11 cellular contexts compared by ENCODE assay signal in genomic region chr6:41503435-41503768, GRCh38. TPM values are rescaled to one million over a fixed set of nuclear protein-coding genes. Genes with fewer than 3 reads are reported as not detected.
DNase-seq lines count a peak whose midpoint lies in the region; ATAC-seq, FAIRE-seq and TF ChIP-seq lines count a peak whose summit lies in the region.
"Had no signal": no experiment of that assay in that cellular context is flagged by ENCODE, and none has a peak within 500 bp of the region (broad histone marks: within the 10 kb centered on the region; RNA-seq: fewer than 3 reads in every experiment).

No MANE protein-coding gene starts in this region.

- WGBS in SK-N-SH (ENCODE audit: low lambda C conversion rate) = 96% methylated on average over 2 of the region's 2 CpGs
- WGBS in mesodermal cell (ENCODE audit: insufficient coverage in 2 of 2), 2 experiments = 0% methylated on average over 1 of the region's 2 CpGs
- WGBS in thymus = 36% methylated on average over 2 of the region's 2 CpGs

- H3K9me3 ChIP-seq in SK-N-SH (no peaks in the 10 kb centered on the region), mesodermal cell (ENCODE audit: control insufficient read depth, low read length) (no peaks in the 10 kb centered on the region), thymus (ENCODE audit: control insufficient read depth) (no peaks in the 10 kb centered on the region), BE2C (no peaks in the 10 kb centered on the region)

- H3K4me3 ChIP-seq in SK-N-SH (ENCODE audit: low read depth in 2 of 2, low read length in 1 of 2) (peak overlapping the region in 1 of 2 experiments; percentile 31; a peak in 1 of 4 replicates), astrocyte of the spinal cord (ENCODE audit: low read depth, low read length) (no peak overlapping the region), mesodermal cell (ENCODE audit: extremely low read depth, insufficient read depth, low read length, poor library complexity, severe bottlenecking) (peak overlapping the region; percentile 16), thymus (ENCODE audit: low read length) (no peak overlapping the region), BE2C (ENCODE audit: low read depth, low read length) (no peak overlapping the region)

- no peaks in the 10 kb centered on the region for H4K20me1 ChIP-seq in SK-N-SH (ENCODE audit: insufficient read depth)

- 0 out of 2 replicates have a peak overlapping the region, but pooled peaks have one; percentile 19 for H3K4me2 ChIP-seq in SK-N-SH

- H2AFZ ChIP-seq in SK-N-SH (ENCODE audit: low read depth) = no peak overlapping the region

- POLR2A ChIA-PET in SK-N-SH (lab: Yijun Ruan, JAX) = no interaction called here

- TF ChIP-seq EP300 in SK-N-SH (IDR thresholded peaks at IDR 0.05; ENCODE audit: borderline replicate concordance in 1 of 2, low read depth in 1 of 2, low read length in 1 of 2) = no peak

- no peaks in the 10 kb centered on the region for H3K9me2 ChIP-seq in SK-N-SH

- no peak overlapping the region for H3K9ac ChIP-seq in SK-N-SH

- TF ChIP-seq RAD21 in SK-N-SH (IDR thresholded peaks at IDR 0.05; ENCODE audit: low read length) = no peak

- no peak for ATAC-seq in SK-N-SH treated with all-trans-retinoic acid at 6 μM for 48 hours

- H3K27ac ChIP-seq in SK-N-SH (ENCODE audit: low read depth in 2 of 2, low read length in 1 of 2) (no peak overlapping the region), mesodermal cell (ENCODE audit: low read depth, low read length, severe bottlenecking) (no peak overlapping the region), thymus (ENCODE audit: low read depth) (peak overlapping the region; percentile 31)

- no peaks in the 10 kb centered on the region for H3F3A ChIP-seq in SK-N-SH (replicated peaks; ENCODE audit: insufficient read depth)

- H3K36me3 ChIP-seq in SK-N-SH (replicated peaks in 1 of 2; ENCODE audit: control insufficient read depth in 1 of 2, insufficient read depth in 2 of 2, low read length in 1 of 2) (no peaks in the 10 kb centered on the region), mesodermal cell (ENCODE audit: control insufficient read depth, insufficient read depth, low read length) (no peaks in the 10 kb centered on the region), thymus (ENCODE audit: control insufficient read depth, insufficient read depth) (no peaks in the 10 kb centered on the region), BE2C (no peaks in the 10 kb centered on the region)

- CTCF ChIA-PET in SK-N-SH (lab: Yijun Ruan, JAX) = interaction anchor here (0.7 to 1.5 kb wide), 2 partner anchors 9 to 96 kb away, joined by 3 read pairs; no protein-coding TSS in a partner anchor

- in situ Hi-C loops in astrocyte of the spinal cord (cut with HindIII; ENCODE audit: low sequenced_read_pairs) = no loop called here

- DNase-seq in SK-N-SH (no peak), astrocyte of the spinal cord (ENCODE audit: low read depth, low spot score) (peak; percentile 44), GM19239 (ENCODE audit: insufficient read length, low spot score) (no peak), BE2C (no peak), KG1 (lab: John Stamatoyannopoulos, UW) (no peak)
- DNase-seq: DMS79, left colon, T-helper 2 cell had no signal

- H3K27me3 ChIP-seq in SK-N-SH (ENCODE audit: insufficient read depth) = peaks cover 8% of the 10 kb centered on the region; the same call in 1 of the 2 replicates
- peaks cover 59% of the 10 kb centered on the region for H3K27me3 ChIP-seq in thymus (ENCODE audit: control insufficient read depth, insufficient read depth)
- peaks cover 33% of the 10 kb centered on the region for H3K27me3 ChIP-seq in BE2C

- no peak for TF ChIP-seq CTCF in SK-N-SH (IDR thresholded peaks at IDR 0.05)
- TF ChIP-seq CTCF in astrocyte of the spinal cord (IDR thresholded peaks at IDR 0.05; ENCODE audit: low read depth, low read length) = no peak
- no peak for TF ChIP-seq CTCF in BE2C (IDR thresholded peaks at IDR 0.05; ENCODE audit: low read depth, low read length)

- H3K79me2 ChIP-seq in SK-N-SH (ENCODE audit: insufficient read depth) = no peaks in the 10 kb centered on the region

- H3K4me1 ChIP-seq in SK-N-SH (ENCODE audit: control insufficient read depth in 1 of 2, insufficient read depth in 2 of 2, low read depth in 1 of 2, low read length in 1 of 2) (peaks cover 0 to 15% of the 10 kb centered on the region in 2 experiments; a peak in 2 of 4 replicates), mesodermal cell (ENCODE audit: control insufficient read depth, insufficient read depth, low read length, poor library complexity, severe bottlenecking) (peaks cover 18% of the 10 kb centered on the region), thymus (ENCODE audit: control insufficient read depth, insufficient read depth, low read length) (no peaks in the 10 kb centered on the region), BE2C (no peaks in the 10 kb centered on the region; the same call in 1 of the 2 replicates)

- no peak for FAIRE-seq in GM19239 (lab: Jason Lieb, UNC)

TF ChIP-seq in SK-N-SH, 30 proteins besides CTCF, POLR2A, EP300 and RAD21 (continues in another document):
- TF ChIP-seq NFIC (IDR thresholded peaks at IDR 0.05; ENCODE audit: borderline replicate concordance) = no peak
- no peak for TF ChIP-seq USF2 (IDR thresholded peaks at IDR 0.05; ENCODE audit: borderline replicate concordance, low read depth, low read length)
- TF ChIP-seq USF1 (IDR thresholded peaks at IDR 0.05; ENCODE audit: borderline replicate concordance, low read depth) = no peak
- TF ChIP-seq EZH2phosphoT487 (IDR thresholded peaks at IDR 0.05; ENCODE audit: borderline replicate concordance, low read depth) = no peak
- TF ChIP-seq MEF2A (IDR thresholded peaks at IDR 0.05; ENCODE audit: borderline replicate concordance, low read depth) = no peak
- no peak for TF ChIP-seq SMC3 (IDR thresholded peaks at IDR 0.05; ENCODE audit: low read depth, low read length)
- no peak for TF ChIP-seq RCOR1 (IDR thresholded peaks at IDR 0.05; ENCODE audit: low read length)
- TF ChIP-seq TCF12 (IDR thresholded peaks at IDR 0.05) = no peak
- TF ChIP-seq ELF1 (IDR thresholded peaks at IDR 0.05) = no peak
- no peak for TF ChIP-seq MAX (IDR thresholded peaks at IDR 0.05; ENCODE audit: low read depth)

TF ChIP-seq in SK-N-SH treated with all-trans-retinoic acid at 6 μM for 48 hours, 23 proteins besides CTCF, POLR2A, EP300 and RAD21:
- TF ChIP-seq GLIS3 (CRISPR knock-in tag; IDR thresholded peaks at IDR 0.05) (no peak), ZC3H10 (CRISPR knock-in tag; IDR thresholded peaks at IDR 0.05) (no peak), ZFP3 (CRISPR knock-in tag; IDR thresholded peaks at IDR 0.05) (no peak), ISL1 (CRISPR knock-in tag; IDR thresholded peaks at IDR 0.05) (no peak), TCF4 (CRISPR knock-in tag; IDR thresholded peaks at IDR 0.05; ENCODE audit: borderline replicate concordance) (no peak), ARNTL (CRISPR knock-in tag; IDR thresholded peaks at IDR 0.05; ENCODE audit: borderline replicate concordance, low read depth) (no peak), ESRRG (CRISPR knock-in tag; IDR thresholded peaks at IDR 0.05) (no peak), RARB (CRISPR knock-in tag; IDR thresholded peaks at IDR 0.05) (no peak), PPARA (CRISPR knock-in tag; IDR thresholded peaks at IDR 0.05; ENCODE audit: borderline replicate concordance) (no peak)

RNA-seq across cellular contexts. Expression of gene FOXP4, which starts 42.8 kb away (rescaled TPM):
- polyA plus RNA-seq in SK-N-SH (2012; rRNA removed) (2.5 and 7.3 TPM in 2 replicates), thymus (15.0 TPM)
- 3.3 and 6.1 TPM in 2 replicates for polyA plus RNA-seq in SK-N-SH (2012; cell fraction: cytosol; rRNA removed)
- 10.6 and 13.5 TPM in 2 replicates for polyA plus RNA-seq in SK-N-SH (2012; cell fraction: nucleus; rRNA removed)
- polyA plus RNA-seq in mesodermal cell (2013, experiment 1 of 2) = 26.7 TPM
- 25.3 TPM for polyA plus RNA-seq in mesodermal cell (2013, experiment 2 of 2)
- polyA plus RNA-seq in BE2C (2012; ENCODE audit: insufficient read depth, insufficient read length, low read depth) = 42.7 TPM
